Comparison of ENCODE assay signal across 1 cellular context in genomic region chr18:44680271-44681038, GRCh38.
TF ChIP-seq lines count a peak whose summit lies in the region.

Gene SETBP1, plus strand, starts transcription at chr18:44680888. Its CDS starts 20,459 bp downstream, at chr18:44701347.

TF ChIP-seq in HepG2, 621 proteins besides CTCF, POLR2A, EP300 and RAD21 (continued from another document and continues in another):
- peak; percentile 43; the same call in 1 of the 2 replicates for TF ChIP-seq ARID4A (CRISPR knock-in tag; IDR thresholded peaks at IDR 0.05; ENCODE audit: borderline replicate concordance)
- TF ChIP-seq ZC3H13 (CRISPR knock-in tag; IDR thresholded peaks at IDR 0.05), result no peak
- TF ChIP-seq HOXA7 (CRISPR knock-in tag; IDR thresholded peaks at IDR 0.05), result no peak
- TF ChIP-seq MTERF4 (CRISPR knock-in tag; IDR thresholded peaks at IDR 0.05), result no peak
- TF ChIP-seq CENPX (CRISPR knock-in tag; IDR thresholded peaks at IDR 0.05), result no peak
- TF ChIP-seq RARA (CRISPR knock-in tag; IDR thresholded peaks at IDR 0.05), result peak; percentile 81
- TF ChIP-seq CENPBD1 (CRISPR knock-in tag; IDR thresholded peaks at IDR 0.05; ENCODE audit: borderline replicate concordance, low read depth), result no peak
- no peak for TF ChIP-seq NFYC (CRISPR knock-in tag; IDR thresholded peaks at IDR 0.05)
- TF ChIP-seq RBFOX2 (IDR thresholded peaks at IDR 0.05; ENCODE audit: low read depth, low read length), result peak; percentile 86
- peak; percentile 46; the same call in 1 of the 2 replicates for TF ChIP-seq RXRA (CRISPR knock-in tag; IDR thresholded peaks at IDR 0.05)
- no peak for TF ChIP-seq ZNF44 (CRISPR knock-in tag; IDR thresholded peaks at IDR 0.05)
- TF ChIP-seq ZNF639 (CRISPR knock-in tag; conservative IDR thresholded peaks at IDR 0.05), result 0 out of 2 replicates have a peak, but pooled peaks have one; percentile 46
- TF ChIP-seq PRDM4 (CRISPR knock-in tag; IDR thresholded peaks at IDR 0.05; ENCODE audit: borderline replicate concordance), result no peak
- no peak for TF ChIP-seq ZSCAN5A (CRISPR knock-in tag; IDR thresholded peaks at IDR 0.05; ENCODE audit: borderline replicate concordance)
- TF ChIP-seq ZNF709 (CRISPR knock-in tag; IDR thresholded peaks at IDR 0.05), result no peak
- TF ChIP-seq GMEB2 (CRISPR knock-in tag; IDR thresholded peaks at IDR 0.05; ENCODE audit: low read depth), result no peak
- TF ChIP-seq JUNB (CRISPR knock-in tag; IDR thresholded peaks at IDR 0.05; ENCODE audit: borderline replicate concordance), result no peak
- TF ChIP-seq ARNT2 (CRISPR knock-in tag; IDR thresholded peaks at IDR 0.05; ENCODE audit: low read depth), result no peak
- TF ChIP-seq WIZ (CRISPR knock-in tag; IDR thresholded peaks at IDR 0.05), result no peak
- peak; percentile 34 for TF ChIP-seq AGO2 (optimal IDR thresholded peaks at IDR 0.05; ENCODE audit: low read depth, low read length)
- peak; percentile 21; the same call in 1 of the 2 replicates for TF ChIP-seq SAP130 (CRISPR knock-in tag; IDR thresholded peaks at IDR 0.05; ENCODE audit: low read depth)
- TF ChIP-seq ARID5B (CRISPR knock-in tag; IDR thresholded peaks at IDR 0.05), result peak; percentile 39; the same call in 1 of the 2 replicates
- TF ChIP-seq KDM2A (CRISPR knock-in tag; IDR thresholded peaks at IDR 0.05; ENCODE audit: borderline replicate concordance, low read depth), result peak; percentile 53; the same call in 1 of the 2 replicates
- TF ChIP-seq ZNF510 (CRISPR knock-in tag; IDR thresholded peaks at IDR 0.05; ENCODE audit: low read depth), result no peak
- TF ChIP-seq GABPB1 (CRISPR knock-in tag; IDR thresholded peaks at IDR 0.05), result peak; percentile 54; the same call in 1 of the 2 replicates
- TF ChIP-seq KDM5B (CRISPR knock-in tag; IDR thresholded peaks at IDR 0.05; ENCODE audit: borderline replicate concordance), result peak; percentile 47; the same call in 1 of the 2 replicates
- TF ChIP-seq ZNF547 (CRISPR knock-in tag; IDR thresholded peaks at IDR 0.05), result no peak
- TF ChIP-seq ZBTB3 (CRISPR knock-in tag; IDR thresholded peaks at IDR 0.05; ENCODE audit: borderline replicate concordance, low read depth), result no peak; the same call in 1 of the 2 replicates
- peak; percentile 64 for TF ChIP-seq MAX (IDR thresholded peaks at IDR 0.05)
- 0 out of 2 replicates have a peak, but pooled peaks have one; percentile 23 for TF ChIP-seq ZFP91 (CRISPR knock-in tag; IDR thresholded peaks at IDR 0.05; ENCODE audit: borderline replicate concordance)
- no peak for TF ChIP-seq RBM22 (optimal IDR thresholded peaks at IDR 0.05; ENCODE audit: low read length)
- TF ChIP-seq ZBTB7B (CRISPR knock-in tag; IDR thresholded peaks at IDR 0.05), result no peak
- no peak for TF ChIP-seq PBX2 (CRISPR knock-in tag; IDR thresholded peaks at IDR 0.05)
- TF ChIP-seq CAMTA2 (CRISPR knock-in tag; IDR thresholded peaks at IDR 0.05; ENCODE audit: borderline replicate concordance), result no peak
- no peak for TF ChIP-seq HDAC6 (IDR thresholded peaks at IDR 0.05; ENCODE audit: low read depth, low read length)
